ENCODE assay signal across 8 cellular contexts in genomic region chr1:40316595-40317393, GRCh38. TPM values are rescaled to one million over a fixed set of nuclear protein-coding genes. Genes with fewer than 3 reads are reported as not detected.
DNase-seq lines count a peak whose midpoint lies in the region; TF ChIP-seq lines count a peak whose summit lies in the region.

COL9A2 (minus strand) TSS chr1:40317286; CDS start chr1:40317197, 89 bp downstream.

- peak within 1 kb of the TSS; percentile 60 for H3K4me3 ChIP-seq in ascending aorta
- H3K4me3 ChIP-seq in iPS-11a (ENCODE audit: low read depth, low read length): peak within 1 kb of the TSS; percentile 43
- H3K4me3 ChIP-seq in sigmoid colon: peak within 1 kb of the TSS; percentile 12 to 55 (median 48)

- no peak for TF ChIP-seq CTCF in ascending aorta (IDR thresholded peaks at IDR 0.05)
- no peak for TF ChIP-seq CTCF in sigmoid colon (IDR thresholded peaks at IDR 0.05)

- WGBS in sigmoid colon, 2 donors: 1% methylated on average over 84 of the region's 84 CpGs

- peaks cover 0 to 18% of the 10 kb centered on the region in 2 donors for H3K4me1 ChIP-seq in ascending aorta
- H3K4me1 ChIP-seq in sigmoid colon: peaks cover 0 to 31% (median 26%) of the 10 kb centered on the region in 4 donors

- H3K27me3 ChIP-seq in ascending aorta (no peaks in the 10 kb centered on the region), sigmoid colon (peaks cover 16 to 52% (median 26%) of the 10 kb centered on the region in 3 donors)

- CTCF ChIA-PET in HEK293T (lab: Yijun Ruan, JAX): interaction anchor here (2.3 kb wide), 1 partner anchor 173 kb away, joined by 21 read pairs; no protein-coding TSS in a partner anchor

- peak; percentile 45 for DNase-seq in AG08396 (ENCODE audit: low spot score)
- DNase-seq in HEK293T (ENCODE audit: extremely low spot score): peak; percentile 1
- DNase-seq in T follicular helper cell (ENCODE audit: low read depth): peak; percentile 46
- DNase-seq in ascending aorta (ENCODE audit: low spot score in 2 of 2): peak in 1 of 2 donors; percentile 81
- no peak for DNase-seq in sigmoid colon
- no peak for DNase-seq in NCI-H524 treated with DMSO at 0.1 percent for 48 hours (lab: John Stamatoyannopoulos, UW)
- no peak for DNase-seq in NCI-H446 (lab: John Stamatoyannopoulos, UW)

- TF ChIP-seq POLR2A in sigmoid colon (IDR thresholded peaks at IDR 0.05): no peak

- H3K36me3 ChIP-seq in ascending aorta: no peaks in the 10 kb centered on the region
- H3K36me3 ChIP-seq in sigmoid colon: no peaks in the 10 kb centered on the region

- TF ChIP-seq EP300 in sigmoid colon (IDR thresholded peaks at IDR 0.05): no peak

- intact Hi-C loops in ascending aorta (cut with DNase I): loop anchor here (2.0 kb wide), 1 partner anchor 156 kb away; the partner anchor contains the start of gene RLF
- intact Hi-C loops in sigmoid colon (cut with DNase I): loop anchor here (5.0 kb wide), 1 partner anchor 59 kb away; the partner anchor contains the start of gene ZMPSTE24

- H3K27ac ChIP-seq in ascending aorta (peak within 1 kb of the TSS; percentile 74 to 81), sigmoid colon (peak within 1 kb of the TSS in 1 of 4 donors; percentile 1)

- POLR2A ChIA-PET in HEK293T (lab: Yijun Ruan, JAX): no interaction called here

- H3K9me3 ChIP-seq in ascending aorta (no peaks in the 10 kb centered on the region), sigmoid colon (no peaks in the 10 kb centered on the region)

TF ChIP-seq in HEK293T, 16 proteins besides CTCF, POLR2A, EP300 and RAD21:
- no peak for TF ChIP-seq PKNOX1 (IDR thresholded peaks at IDR 0.05)
- no peak for TF ChIP-seq LEF1 (IDR thresholded peaks at IDR 0.05; ENCODE audit: borderline replicate concordance)
- TF ChIP-seq FOXA1 (IDR thresholded peaks at IDR 0.05): no peak
- no peak for TF ChIP-seq NFRKB (IDR thresholded peaks at IDR 0.05)
- no peak for TF ChIP-seq SP1 (IDR thresholded peaks at IDR 0.05)
- TF ChIP-seq SUZ12 (IDR thresholded peaks at IDR 0.05): no peak
- TF ChIP-seq L3MBTL2 (conservative IDR thresholded peaks at IDR 0.05): no peak
- TF ChIP-seq ELF4 (IDR thresholded peaks at IDR 0.05): no peak
- TF ChIP-seq FOXK2 (IDR thresholded peaks at IDR 0.05): no peak
- TF ChIP-seq CTBP1 (IDR thresholded peaks at IDR 0.05; ENCODE audit: borderline replicate concordance): no peak
- no peak for TF ChIP-seq ARNT (IDR thresholded peaks at IDR 0.05)
- TF ChIP-seq TARDBP (IDR thresholded peaks at IDR 0.05): no peak
- TF ChIP-seq ZNF384 (IDR thresholded peaks at IDR 0.05): no peak
- no peak for TF ChIP-seq HDGF (IDR thresholded peaks at IDR 0.05; ENCODE audit: borderline replicate concordance)
- no peak for TF ChIP-seq FOXM1 (IDR thresholded peaks at IDR 0.05; ENCODE audit: borderline replicate concordance)
- TF ChIP-seq BHLHE40 (IDR thresholded peaks at IDR 0.05; ENCODE audit: borderline replicate concordance): no peak

RNA-seq across cellular contexts. Expression of gene COL9A2, which starts in this region (rescaled TPM):
- total RNA-seq in ascending aorta (4.5 TPM), sigmoid colon (1 to 10 TPM in 3 of 4 donors, under 1 TPM in 1; 0.99 to 3.6 (median 1.3) TPM)
- 10 to 100 TPM in 1 of 3 donors, 1 to 10 TPM in 2; 1.2 to 19.6 (median 2.4) TPM for polyA plus RNA-seq in sigmoid colon

Comparison
In these comparisons a context has a peak if more than half of its experiments do, and no peak if none do; other contexts are left out.
1. DNase-seq: peak in AG08396 (single experiment), HEK293T (single experiment) and T follicular helper cell (single experiment); none in sigmoid colon (single experiment), NCI-H524 treated with DMSO at 0.1 percent for 48 hours (single experiment) and NCI-H446 (0 of 2).
2. Peak in every context shown above with its lines, with median percentiles within 50 percentile points of each other: H3K4me3 ChIP-seq.